ENCODE assay signal across 8 cellular contexts in the genomic region with DNA sequence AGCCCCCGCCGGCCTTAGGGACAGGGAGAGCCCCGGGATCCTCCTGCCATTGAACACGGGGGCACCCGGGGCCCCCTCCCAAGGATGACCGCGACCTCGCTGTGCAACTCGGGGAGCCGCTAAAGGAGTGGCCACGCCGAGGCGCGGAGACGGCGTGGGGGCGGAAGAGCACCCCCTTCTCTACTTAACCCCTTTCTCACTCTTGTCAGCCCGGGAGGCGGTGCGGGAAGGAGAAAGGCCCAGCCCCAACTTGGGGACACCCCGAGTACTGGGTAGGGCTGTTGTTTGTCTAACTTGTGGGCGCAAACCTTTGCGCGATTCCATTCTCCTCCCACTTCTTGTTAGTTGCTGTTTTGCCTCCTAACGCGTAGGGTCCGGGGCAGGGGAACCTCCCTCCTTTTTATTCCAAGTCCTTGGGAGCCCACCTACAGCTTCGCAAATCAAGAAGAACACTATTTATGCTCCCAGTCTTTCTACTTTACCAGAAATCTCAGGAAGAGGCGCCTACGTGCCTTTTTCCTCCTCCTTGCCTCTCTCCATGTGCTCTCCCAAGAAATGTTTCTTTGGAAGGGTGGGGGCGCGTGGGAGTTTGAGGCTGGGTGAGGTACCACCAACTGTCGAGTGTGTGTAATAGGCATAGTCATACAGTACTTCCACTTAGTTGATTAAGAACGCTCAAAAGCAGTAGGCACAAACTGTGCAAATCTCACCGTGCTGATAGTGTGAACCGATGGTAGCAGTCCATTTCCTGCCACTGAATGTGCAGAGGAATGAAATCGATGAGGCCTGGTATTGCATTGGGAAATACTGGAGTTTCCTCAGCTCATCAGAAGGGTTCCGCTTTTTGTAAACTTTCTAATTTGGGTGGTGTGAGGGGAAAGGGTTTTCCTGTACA. TPM values are rescaled to one million over a fixed set of nuclear protein-coding genes. Genes with fewer than 3 reads are reported as not detected.
A peak's percentile ranks its signal among the peaks of the same experiment; 100 is the strongest.
DNase-seq lines count a peak whose midpoint lies in the region; ATAC-seq, FAIRE-seq and TF ChIP-seq lines count a peak whose summit lies in the region.

No MANE protein-coding gene starts in this region.

- peak overlapping the region; percentile 57 for H2AFZ ChIP-seq in keratinocyte (ENCODE audit: control insufficient read depth, low read length)

- dilution Hi-C loops in keratinocyte (cut with MboI; ENCODE audit: extremely low pct_ligation_motif_present, low sequenced_read_pairs): no loop called here

- H3K4me1 Mint-ChIP-seq in T-cell: peaks cover 38 to 42% (median 39%) of the 10 kb centered on the region in 3 donors

- H3K9me1 ChIP-seq in keratinocyte (ENCODE audit: control insufficient read depth, extremely low read depth, insufficient read depth, low read length): no peaks in the 10 kb centered on the region

- CTCF ChIA-PET in AG04450 (lab: Charles Lee): interaction anchor here (0.6 to 1.1 kb wide), 2 partner anchors 8 to 313 kb away, joined by 3 read pairs; no protein-coding TSS in a partner anchor
- CTCF ChIA-PET in T-cell (lab: Charles Lee): no interaction called here

- no peaks in the 10 kb centered on the region for H3K36me3 Mint-ChIP-seq in T-cell

- no peaks in the 10 kb centered on the region for H4K20me1 ChIP-seq in keratinocyte (ENCODE audit: control insufficient read depth, extremely low read depth, insufficient read depth, low read length)

- peak; percentile 32 for TF ChIP-seq POLR2A in GM19099 (IDR thresholded peaks at IDR 0.05; ENCODE audit: extremely low read depth, insufficient read length, low read depth)

- H3K9me3 ChIP-seq in AG04450 (ENCODE audit: control insufficient read depth, insufficient read depth, low read length) (no peaks in the 10 kb centered on the region), keratinocyte (ENCODE audit: control insufficient read depth, low read depth, low read length) (no peaks in the 10 kb centered on the region)

- H3K4me3 ChIP-seq in AG04450 (ENCODE audit: low read depth, low read length): peak overlapping the region; percentile 67
- H3K4me3 ChIP-seq in brain microvascular endothelial cell (ENCODE audit: low read depth, low read length): peak overlapping the region; percentile 72
- H3K4me3 ChIP-seq in keratinocyte (ENCODE audit: control insufficient read depth in 2 of 3, extremely low read depth in 1 of 3, insufficient read depth in 2 of 3, low read depth in 1 of 3, low read length in 3 of 3): peak overlapping the region; percentile 35 to 76 (median 63)

- H3K4me1 ChIP-seq in keratinocyte (ENCODE audit: control insufficient read depth, extremely low read depth, insufficient read depth, low read length): peaks cover 2% of the 10 kb centered on the region

- H3K27me3 ChIP-seq in AG04450 (ENCODE audit: control insufficient read depth, insufficient read depth, low read length): no peaks in the 10 kb centered on the region
- H3K27me3 ChIP-seq in brain microvascular endothelial cell (replicated peaks): no peaks in the 10 kb centered on the region
- H3K27me3 ChIP-seq in keratinocyte (ENCODE audit: control insufficient read depth, extremely low read depth, insufficient read depth, low read length): no peaks in the 10 kb centered on the region

- H3K27me3 Mint-ChIP-seq in T-cell: peaks cover 0 to 6% of the 10 kb centered on the region in 2 donors

- in situ Hi-C loops in brain microvascular endothelial cell (cut with HindIII; ENCODE audit: low pct_ligation_motif_present, low sequenced_read_pairs): no loop called here

- H3K27ac ChIP-seq in AG04450 (ENCODE audit: low read depth, low read length): peak overlapping the region; percentile 61
- peak overlapping the region; percentile 59 for H3K27ac ChIP-seq in brain microvascular endothelial cell
- peak overlapping the region; percentile 77 for H3K27ac ChIP-seq in keratinocyte (ENCODE audit: control insufficient read depth, insufficient read depth, low read length)

- H3K9me3 Mint-ChIP-seq in T-cell: no peaks in the 10 kb centered on the region

- TF ChIP-seq CTCF in AG04450 (IDR thresholded peaks at IDR 0.05; ENCODE audit: low read depth, low read length): no peak
- TF ChIP-seq CTCF in brain microvascular endothelial cell (IDR thresholded peaks at IDR 0.05; ENCODE audit: low read depth, low read length, missing control alignments): no peak
- TF ChIP-seq CTCF in keratinocyte (optimal IDR thresholded peaks at IDR 0.05 in 1 of 3, IDR thresholded peaks at IDR 0.05 in 1 of 3, conservative IDR thresholded peaks at IDR 0.05 in 1 of 3; ENCODE audit: extremely low read depth in 1 of 3, insufficient read depth in 2 of 3, low read length in 3 of 3): no peak

- peak overlapping the region; percentile 92 to 98 (median 95) for H3K4me3 Mint-ChIP-seq in T-cell

- H3K36me3 ChIP-seq in brain microvascular endothelial cell (replicated peaks): no peaks in the 10 kb centered on the region
- H3K36me3 ChIP-seq in keratinocyte (ENCODE audit: control insufficient read depth in 2 of 2, extremely low read depth in 1 of 2, insufficient read depth in 2 of 2, low read length in 2 of 2): no peaks in the 10 kb centered on the region

- H3K79me2 ChIP-seq in keratinocyte (ENCODE audit: control insufficient read depth, insufficient read depth, low read length): peaks cover 11% of the 10 kb centered on the region

- peak overlapping the region; percentile 79 for H3K9ac ChIP-seq in keratinocyte (ENCODE audit: control insufficient read depth, extremely low read depth, insufficient read depth, low read length)

- peak overlapping the region; percentile 78 for H3K4me2 ChIP-seq in keratinocyte (ENCODE audit: control insufficient read depth, extremely low read depth, insufficient read depth, low read depth, low read length)

- peak; percentile 39 for ATAC-seq in HG03378 (IDR thresholded peaks at IDR 0.05; ENCODE audit: unreplicated experiment)
- peak; percentile 42 to 55 (median 46) for ATAC-seq in T-cell (replicated peaks in 1 of 4)

- DNase-seq in AG04450 (ENCODE audit: low read depth, low spot score): no peak
- DNase-seq in T-cell: peak in 31 of 34 experiments; percentile 1 to 47 (median 19)
- peak; percentile 35 for DNase-seq in brain microvascular endothelial cell
- DNase-seq in keratinocyte (ENCODE audit: low read depth, low spot score): no peak
- DNase-seq in stimulated activated CD4-positive, alpha-beta T cell treated with anti-CD3 and anti-CD28 coated beads, Interleukin-15, amount 100 ng/mL, for 24 hours: peak; percentile 60
- DNase-seq in COLO829 (ENCODE audit: low spot score): no peak

- H3K27ac Mint-ChIP-seq in T-cell: peak overlapping the region; percentile 85 to 88

- POLR2A ChIA-PET in AG04450 (lab: Yijun Ruan, JAX) (interaction anchor here (0.6 to 0.8 kb wide), 2 partner anchors 135 to 536 kb away, joined by 3 read pairs; no protein-coding TSS in a partner anchor), T-cell (lab: Charles Lee) (interaction anchor here in 1 of 2 donors (0.7 kb wide), 1 partner anchor 334 kb away, joined by 4 read pairs; no protein-coding TSS in a partner anchor)

- no peak for FAIRE-seq in keratinocyte (lab: Jason Lieb, UNC)

RNA-seq across cellular contexts. Expression of a gene that starts 0.8 kb away (rescaled TPM):
- polyA plus RNA-seq in AG04450 (2011; rRNA removed) (6.8 and 10.6 TPM in 2 replicates), keratinocyte (4.2 to 7.4 TPM (median 5.9 TPM) in 3 replicates)
- 10.6 and 17.4 TPM in 2 replicates for polyA minus RNA-seq in AG04450 (2011; rRNA and poly(A)+ RNA removed)
- total RNA-seq in T-cell: 10 to 100 TPM in 3 of 5 donors, 1 to 10 TPM in 2; 8.4 to 15.3 (median 10.8) TPM
- 9.3 TPM for polyA plus RNA-seq in keratinocyte (2011; ENCODE audit: low read depth)
- polyA plus RNA-seq in keratinocyte (2011; cell fraction: cytosol; rRNA removed): 4.3 and 8.3 TPM in 2 replicates
- 5.5 and 6.1 TPM in 2 replicates for polyA plus RNA-seq in keratinocyte (2011; cell fraction: nucleus; rRNA removed)
- polyA plus RNA-seq in keratinocyte (2012; ENCODE audit: low replicate concordance): 3.8 and 7.0 TPM in 2 replicates
- polyA minus RNA-seq in keratinocyte: 2.3 to 19.9 TPM (median 8.1 TPM) in 3 replicates
- polyA minus RNA-seq in keratinocyte (2011; cell fraction: cytosol; rRNA and poly(A)+ RNA removed): 9.4 TPM
- polyA minus RNA-seq in keratinocyte (2011; cell fraction: nucleus; rRNA and poly(A)+ RNA removed): 12.9 and 26.8 TPM in 2 replicates

Comparison
In these comparisons a context has a peak if more than half of its experiments do, and no peak if none do; other contexts are left out.
1. DNase-seq: peak in T-cell (31 of 34), brain microvascular endothelial cell (single experiment) and stimulated activated CD4-positive, alpha-beta T cell treated with anti-CD3 and anti-CD28 coated beads, Interleukin-15, amount 100 ng/mL, for 24 hours (single experiment); none in AG04450 (single experiment), keratinocyte (single experiment) and COLO829 (single experiment).
2. Peak in every context shown above with its lines, with median percentiles within 50 percentile points of each other: H3K27ac ChIP-seq and H3K4me3 ChIP-seq.